ENCODE assay signal across 1 cellular context in the genomic region with DNA sequence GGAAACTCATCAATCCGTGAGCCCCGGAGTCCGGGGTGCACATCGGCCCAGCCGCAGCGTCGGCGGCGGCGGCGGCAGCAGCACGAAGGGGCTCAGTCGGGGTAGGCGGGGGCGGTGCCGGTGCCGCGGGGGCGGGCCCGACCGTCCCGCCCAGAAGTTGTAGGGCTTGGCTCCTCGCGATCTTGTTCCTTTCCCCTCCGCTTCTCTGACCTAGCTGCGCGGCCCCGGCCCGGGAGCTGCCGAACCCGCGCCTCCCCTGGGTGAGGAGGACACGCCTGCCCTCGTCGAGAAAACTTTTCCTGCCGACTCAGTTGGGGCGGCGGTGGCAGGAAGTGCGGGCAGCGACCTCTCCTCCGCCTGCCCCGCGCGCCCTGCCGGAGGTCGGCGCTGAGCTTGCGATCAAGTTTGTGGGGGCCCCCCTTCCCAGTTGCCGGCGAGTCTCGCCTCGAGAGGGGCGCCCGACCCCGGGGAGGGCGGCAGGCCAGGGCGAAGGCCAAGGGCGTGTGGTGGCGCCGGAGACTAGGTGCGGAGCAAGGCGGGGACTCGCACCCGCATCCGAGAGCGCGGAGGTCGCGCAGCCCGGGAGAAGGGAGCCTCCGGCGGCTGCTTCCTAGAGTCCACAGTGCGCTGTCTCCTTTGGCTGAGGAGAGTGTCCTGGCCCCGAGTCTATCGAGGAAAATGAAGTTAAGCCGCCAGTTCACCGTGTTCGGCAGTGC.
TF ChIP-seq lines count a peak whose summit lies in the region.

A gene (plus strand): TSS at position 188 of the 716 bp plus-strand sequence. CDS start 491 bp downstream, at position 679.

TF ChIP-seq in HEK293, 187 proteins besides CTCF, POLR2A, EP300 and RAD21 (continued from another document):
- TF ChIP-seq, protein P1, sequence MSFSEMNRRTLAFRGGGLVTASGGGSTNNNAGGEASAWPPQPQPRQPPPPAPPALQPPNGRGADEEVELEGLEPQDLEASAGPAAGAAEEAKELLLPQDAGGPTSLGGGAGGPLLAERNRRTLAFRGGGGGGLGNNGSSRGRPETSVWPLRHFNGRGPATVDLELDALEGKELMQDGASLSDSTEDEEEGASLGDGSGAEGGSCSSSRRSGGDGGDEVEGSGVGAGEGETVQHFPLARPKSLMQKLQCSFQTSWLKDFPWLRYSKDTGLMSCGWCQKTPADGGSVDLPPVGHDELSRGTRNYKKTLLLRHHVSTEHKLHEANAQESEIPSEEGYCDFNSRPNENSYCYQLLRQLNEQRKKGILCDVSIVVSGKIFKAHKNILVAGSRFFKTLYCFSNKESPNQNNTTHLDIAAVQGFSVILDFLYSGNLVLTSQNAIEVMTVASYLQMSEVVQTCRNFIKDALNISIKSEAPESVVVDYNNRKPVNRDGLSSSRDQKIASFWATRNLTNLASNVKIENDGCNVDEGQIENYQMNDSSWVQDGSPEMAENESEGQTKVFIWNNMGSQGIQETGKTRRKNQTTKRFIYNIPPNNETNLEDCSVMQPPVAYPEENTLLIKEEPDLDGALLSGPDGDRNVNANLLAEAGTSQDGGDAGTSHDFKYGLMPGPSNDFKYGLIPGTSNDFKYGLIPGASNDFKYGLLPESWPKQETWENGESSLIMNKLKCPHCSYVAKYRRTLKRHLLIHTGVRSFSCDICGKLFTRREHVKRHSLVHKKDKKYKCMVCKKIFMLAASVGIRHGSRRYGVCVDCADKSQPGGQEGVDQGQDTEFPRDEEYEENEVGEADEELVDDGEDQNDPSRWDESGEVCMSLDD (tag by site-specific recombination; IDR thresholded peaks at IDR 0.05) = peak; percentile 50
- TF ChIP-seq ZFP37 (tag by site-specific recombination; IDR thresholded peaks at IDR 0.05) (0 out of 2 replicates have a peak, but pooled peaks have one; percentile 59), ZNF138 (tag by site-specific recombination; IDR thresholded peaks at IDR 0.05; ENCODE audit: borderline replicate concordance) (no peak), KLF9 (tag by site-specific recombination; IDR thresholded peaks at IDR 0.05; ENCODE audit: low read depth) (peak; percentile 82), ZNF501 (tag by site-specific recombination; IDR thresholded peaks at IDR 0.05) (no peak; the same call in 1 of the 2 replicates), ZNF423 (tag by site-specific recombination; IDR thresholded peaks at IDR 0.05) (no peak), ZNF2 (tag by site-specific recombination; IDR thresholded peaks at IDR 0.05) (0 out of 2 replicates have a peak, but pooled peaks have one; percentile 36), ZNF350 (tag by site-specific recombination; IDR thresholded peaks at IDR 0.05) (no peak), GLIS2 (tag by site-specific recombination; IDR thresholded peaks at IDR 0.05) (peak; percentile 69), ZNF133 (tag by site-specific recombination; IDR thresholded peaks at IDR 0.05) (no peak), KLF8 (tag by site-specific recombination; IDR thresholded peaks at IDR 0.05) (peak; percentile 70; the same call in 1 of the 2 replicates), MYNN (tag by site-specific recombination; IDR thresholded peaks at IDR 0.05; ENCODE audit: borderline replicate concordance) (no peak), ZNF10 (tag by site-specific recombination; IDR thresholded peaks at IDR 0.05) (0 out of 2 replicates have a peak, but pooled peaks have one; percentile 2), KLF1 (tag by site-specific recombination; IDR thresholded peaks at IDR 0.05) (peak; percentile 11; the same call in 1 of the 2 replicates), SALL2 (tag by site-specific recombination; IDR thresholded peaks at IDR 0.05; ENCODE audit: borderline replicate concordance) (no peak), EGR2 (tag by site-specific recombination; IDR thresholded peaks at IDR 0.05; ENCODE audit: low read depth) (peak; percentile 29; the same call in 1 of the 2 replicates), ZNF121 (tag by site-specific recombination; IDR thresholded peaks at IDR 0.05) (peak; percentile 85; the same call in 1 of the 2 replicates), ZBTB7A (tag by site-specific recombination; IDR thresholded peaks at IDR 0.05; ENCODE audit: low read depth) (peak; percentile 39), ZFHX2 (tag by site-specific recombination; conservative IDR thresholded peaks at IDR 0.05) (peak; percentile 61), WT1 (tag by site-specific recombination; IDR thresholded peaks at IDR 0.05) (0 out of 2 replicates have a peak, but pooled peaks have one; percentile 14), ZNF311 (tag by site-specific recombination; IDR thresholded peaks at IDR 0.05; ENCODE audit: borderline replicate concordance) (no peak)
- TF ChIP-seq, protein P2, sequence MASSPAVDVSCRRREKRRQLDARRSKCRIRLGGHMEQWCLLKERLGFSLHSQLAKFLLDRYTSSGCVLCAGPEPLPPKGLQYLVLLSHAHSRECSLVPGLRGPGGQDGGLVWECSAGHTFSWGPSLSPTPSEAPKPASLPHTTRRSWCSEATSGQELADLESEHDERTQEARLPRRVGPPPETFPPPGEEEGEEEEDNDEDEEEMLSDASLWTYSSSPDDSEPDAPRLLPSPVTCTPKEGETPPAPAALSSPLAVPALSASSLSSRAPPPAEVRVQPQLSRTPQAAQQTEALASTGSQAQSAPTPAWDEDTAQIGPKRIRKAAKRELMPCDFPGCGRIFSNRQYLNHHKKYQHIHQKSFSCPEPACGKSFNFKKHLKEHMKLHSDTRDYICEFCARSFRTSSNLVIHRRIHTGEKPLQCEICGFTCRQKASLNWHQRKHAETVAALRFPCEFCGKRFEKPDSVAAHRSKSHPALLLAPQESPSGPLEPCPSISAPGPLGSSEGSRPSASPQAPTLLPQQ (tag by site-specific recombination; IDR thresholded peaks at IDR 0.05) = peak; percentile 35; the same call in 1 of the 2 replicates
- TF ChIP-seq, protein P3, sequence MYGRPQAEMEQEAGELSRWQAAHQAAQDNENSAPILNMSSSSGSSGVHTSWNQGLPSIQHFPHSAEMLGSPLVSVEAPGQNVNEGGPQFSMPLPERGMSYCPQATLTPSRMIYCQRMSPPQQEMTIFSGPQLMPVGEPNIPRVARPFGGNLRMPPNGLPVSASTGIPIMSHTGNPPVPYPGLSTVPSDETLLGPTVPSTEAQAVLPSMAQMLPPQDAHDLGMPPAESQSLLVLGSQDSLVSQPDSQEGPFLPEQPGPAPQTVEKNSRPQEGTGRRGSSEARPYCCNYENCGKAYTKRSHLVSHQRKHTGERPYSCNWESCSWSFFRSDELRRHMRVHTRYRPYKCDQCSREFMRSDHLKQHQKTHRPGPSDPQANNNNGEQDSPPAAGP (tag by site-specific recombination; IDR thresholded peaks at IDR 0.05) = peak; percentile 70; the same call in 1 of the 2 replicates
TF ChIP-seq in HEK293: peak in this region for 23.
